8 cellular contexts compared by ENCODE assay signal in genomic region chr5:149551227-149552037, GRCh38. TPM values are rescaled to one million over a fixed set of nuclear protein-coding genes. Genes with fewer than 3 reads are reported as not detected.
A peak's percentile ranks its signal among the peaks of the same experiment; 100 is the strongest.
DNase-seq lines count a peak whose midpoint lies in the region; ATAC-seq and TF ChIP-seq lines count a peak whose summit lies in the region.

CSNK1A1 (minus strand) TSS chr5:149551439; CDS start chr5:149550964, 475 bp downstream.

- H3K27ac Mint-ChIP-seq in T-helper 1 cell treated with Interleukin-12 subunit alpha and Interleukin-12 subunit beta and Interleukin-4 antibody, amounts not matched to agents 30 μg/mL and 1 μg/mL, for 36 hours, result peak within 1 kb of the TSS; percentile 92
- H3K27ac Mint-ChIP-seq in progenitor cell of endocrine pancreas, result peak within 1 kb of the TSS; percentile 98

- DNase-seq in NCI-H1694 (lab: John Stamatoyannopoulos, UW), result peak; percentile 92
- DNase-seq in amniotic stem cell (lab: John Stamatoyannopoulos, UW), result peak; percentile 96
- DNase-seq in left cardiac atrium, result peak; percentile 99
- DNase-seq in progenitor cell of endocrine pancreas (ENCODE audit: low spot score, unreplicated experiment), result peak; percentile 98
- peak; percentile 98 for DNase-seq in ureter (ENCODE audit: low spot score)

- H3K36me3 Mint-ChIP-seq in T-helper 1 cell treated with Interleukin-12 subunit alpha and Interleukin-12 subunit beta and Interleukin-4 antibody, amounts not matched to agents 30 μg/mL and 1 μg/mL, for 36 hours (ENCODE audit: low read depth), result peaks cover 24% of the 10 kb centered on the region
- H3K36me3 Mint-ChIP-seq in progenitor cell of endocrine pancreas (ENCODE audit: insufficient read depth), result peaks cover 16% of the 10 kb centered on the region

- ATAC-seq in HG02885 (IDR thresholded peaks at IDR 0.05; ENCODE audit: poor library complexity, unreplicated experiment) (peak; percentile 92), left cardiac atrium (peak; percentile 97 to 98)

- peak; percentile 95 for TF ChIP-seq POLR2A in GM15510 (IDR thresholded peaks at IDR 0.05; ENCODE audit: borderline replicate concordance, extremely low read depth, insufficient read length)

- H3K27me3 Mint-ChIP-seq in T-helper 1 cell treated with Interleukin-12 subunit alpha and Interleukin-12 subunit beta and Interleukin-4 antibody, amounts not matched to agents 30 μg/mL and 1 μg/mL, for 36 hours (ENCODE audit: low read depth), result no peaks in the 10 kb centered on the region
- no peaks in the 10 kb centered on the region for H3K27me3 Mint-ChIP-seq in progenitor cell of endocrine pancreas

- no peaks in the 10 kb centered on the region for H3K9me3 Mint-ChIP-seq in T-helper 1 cell treated with Interleukin-12 subunit alpha and Interleukin-12 subunit beta and Interleukin-4 antibody, amounts not matched to agents 30 μg/mL and 1 μg/mL, for 36 hours
- H3K9me3 Mint-ChIP-seq in progenitor cell of endocrine pancreas (ENCODE audit: low read depth), result no peaks in the 10 kb centered on the region

- TF ChIP-seq CTCF in progenitor cell of endocrine pancreas (IDR thresholded peaks at IDR 0.05; ENCODE audit: unreplicated experiment), result peak; percentile 73

- peak within 1 kb of the TSS; percentile 95 for H3K4me3 Mint-ChIP-seq in T-helper 1 cell treated with Interleukin-12 subunit alpha and Interleukin-12 subunit beta and Interleukin-4 antibody, amounts not matched to agents 30 μg/mL and 1 μg/mL, for 36 hours
- H3K4me3 Mint-ChIP-seq in progenitor cell of endocrine pancreas (ENCODE audit: low read depth), result peak within 1 kb of the TSS; percentile 96

- H3K4me1 Mint-ChIP-seq in T-helper 1 cell treated with Interleukin-12 subunit alpha and Interleukin-12 subunit beta and Interleukin-4 antibody, amounts not matched to agents 30 μg/mL and 1 μg/mL, for 36 hours (ENCODE audit: low read depth), result peaks cover 13% of the 10 kb centered on the region
- peaks cover 19% of the 10 kb centered on the region for H3K4me1 Mint-ChIP-seq in progenitor cell of endocrine pancreas (ENCODE audit: low read depth)

- intact Hi-C loops in left cardiac atrium (cut with DNase I), result loop anchor here (2.0 to 5.0 kb wide), 3 partner anchors 99 to 169 kb away; no protein-coding TSS in a partner anchor

RNA-seq across cellular contexts. Expression of gene CSNK1A1, which starts in this region (rescaled TPM):
- total RNA-seq in left cardiac atrium (100 to 1,000 TPM; 212 to 342 TPM), progenitor cell of endocrine pancreas (213 and 219 TPM in 2 replicates), ureter (381 TPM)

Comparison
In these comparisons a context has a peak if more than half of its experiments do, and no peak if none do; other contexts are left out.
1. Peak in every context shown above with its lines: DNase-seq and ATAC-seq.